Comparison of ENCODE assay signal across 12 cellular contexts in genomic region chr15:55108448-55108847, GRCh38.
"Had no signal": no experiment of that assay in that cellular context is flagged by ENCODE, and none has a peak within 500 bp of the region (broad histone marks: within the 10 kb centered on the region; RNA-seq: fewer than 3 reads in every experiment).

No MANE protein-coding gene starts in this region.

- ATAC-seq: activated CD4-positive, CD25-positive, alpha-beta regulatory T cell treated with anti-CD3 and anti-CD28 coated beads, Interleukin-2, amount 50 U/mL, for 24 hours; activated naive CD8-positive, alpha-beta T cell treated with anti-CD3 and anti-CD28 coated beads, Interleukin-2, amount 50 U/mL, for 24 hours had no signal

- H3K36me3 Mint-ChIP-seq: activated naive CD4-positive, alpha-beta T cell treated with anti-CD3 and anti-CD28 coated beads, Interleukin-2, amount 10 ng/mL, durations not matched to agents 7 days and 5 days had no signal

- H3K4me3 Mint-ChIP-seq: activated CD4-positive, alpha-beta memory T cell treated with anti-CD3 and anti-CD28 coated beads, Interleukin-2, amount 10 ng/mL, durations not matched to agents 7 days and 5 days; activated CD4-positive, alpha-beta T cell treated with anti-CD3 and anti-CD28 coated beads, Interleukin-2, amount 10 ng/mL, durations not matched to agents 24 days and 14 days; activated naive CD4-positive, alpha-beta T cell treated with anti-CD3 and anti-CD28 coated beads, Interleukin-2, amount 10 ng/mL, durations not matched to agents 7 days and 5 days; activated naive CD8-positive, alpha-beta T cell treated with anti-CD3 and anti-CD28 coated beads, Interleukin-2, amount 50 U/mL, for 24 hours; neural crest cell had no signal

- H3K27ac ChIP-seq: coronary artery, prostate gland, spleen, testis, upper lobe of left lung had no signal

- H3K9me3 Mint-ChIP-seq: activated CD4-positive, alpha-beta memory T cell treated with anti-CD3 and anti-CD28 coated beads, Interleukin-2, amount 10 ng/mL, durations not matched to agents 7 days and 5 days; activated CD4-positive, alpha-beta T cell treated with anti-CD3 and anti-CD28 coated beads, Interleukin-2, amount 10 ng/mL, durations not matched to agents 24 days and 14 days; activated naive CD4-positive, alpha-beta T cell treated with anti-CD3 and anti-CD28 coated beads, Interleukin-2, amount 10 ng/mL, durations not matched to agents 7 days and 5 days; activated naive CD8-positive, alpha-beta T cell treated with anti-CD3 and anti-CD28 coated beads, Interleukin-2, amount 50 U/mL, for 24 hours; neural crest cell had no signal

- H3K9me3 ChIP-seq: mucosa of descending colon, prostate gland, spleen, testis, upper lobe of left lung had no signal

- H3K27me3 ChIP-seq: spleen, testis, upper lobe of left lung had no signal

- H3K4me1 ChIP-seq: prostate gland, spleen, testis, upper lobe of left lung had no signal

- H3K4me1 Mint-ChIP-seq: activated CD4-positive, alpha-beta T cell treated with anti-CD3 and anti-CD28 coated beads, Interleukin-2, amount 10 ng/mL, durations not matched to agents 24 days and 14 days; activated naive CD4-positive, alpha-beta T cell treated with anti-CD3 and anti-CD28 coated beads, Interleukin-2, amount 10 ng/mL, durations not matched to agents 7 days and 5 days; activated naive CD8-positive, alpha-beta T cell treated with anti-CD3 and anti-CD28 coated beads, Interleukin-2, amount 50 U/mL, for 24 hours had no signal

- H3K4me3 ChIP-seq: coronary artery, mucosa of descending colon, prostate gland, spleen, testis, upper lobe of left lung had no signal

- H3K27me3 Mint-ChIP-seq: activated naive CD4-positive, alpha-beta T cell treated with anti-CD3 and anti-CD28 coated beads, Interleukin-2, amount 10 ng/mL, durations not matched to agents 7 days and 5 days had no signal

- H3K27ac Mint-ChIP-seq: activated CD4-positive, alpha-beta memory T cell treated with anti-CD3 and anti-CD28 coated beads, Interleukin-2, amount 10 ng/mL, durations not matched to agents 7 days and 5 days; activated CD4-positive, alpha-beta T cell treated with anti-CD3 and anti-CD28 coated beads, Interleukin-2, amount 10 ng/mL, durations not matched to agents 24 days and 14 days; activated naive CD4-positive, alpha-beta T cell treated with anti-CD3 and anti-CD28 coated beads, Interleukin-2, amount 10 ng/mL, durations not matched to agents 7 days and 5 days; activated naive CD8-positive, alpha-beta T cell treated with anti-CD3 and anti-CD28 coated beads, Interleukin-2, amount 50 U/mL, for 24 hours had no signal

- H3K36me3 ChIP-seq: prostate gland, spleen, upper lobe of left lung had no signal
